In genomic region chr12:90679674-90680073, GRCh38 we compare ENCODE assay signal across 16 cellular contexts.
"Had no signal": no experiment of that assay in that cellular context is flagged by ENCODE, and none has a peak within 500 bp of the region (broad histone marks: within the 10 kb centered on the region; RNA-seq: fewer than 3 reads in every experiment).

No MANE protein-coding gene starts in this region.

- H3K9me3 Mint-ChIP-seq: nephron progenitor cell; stimulated activated naive B cell treated with anti-CD40 and anti-IgM and Interleukin-4, amounts not matched to agents 10 μg/mL and 1 μg/mL and 100 μg/mL, for 72 hours had no signal

- H3K4me1 Mint-ChIP-seq: naive thymus-derived CD4-positive, alpha-beta T cell; nephron progenitor cell; stimulated activated naive B cell treated with anti-CD40 and anti-IgM and Interleukin-4, amounts not matched to agents 10 μg/mL and 1 μg/mL and 100 μg/mL, for 72 hours; stimulated activated naive CD8-positive, alpha-beta T cell treated with anti-CD3 and anti-CD28 coated beads, Interleukin-15, amount 100 ng/mL, for 72 hours had no signal

- H3K4me3 Mint-ChIP-seq: effector memory CD8-positive, alpha-beta T cell; naive thymus-derived CD4-positive, alpha-beta T cell; nephron progenitor cell; stimulated activated naive B cell treated with anti-CD40 and anti-IgM and Interleukin-4, amounts not matched to agents 10 μg/mL and 1 μg/mL and 100 μg/mL, for 72 hours; stimulated activated naive CD8-positive, alpha-beta T cell treated with anti-CD3 and anti-CD28 coated beads, Interleukin-15, amount 100 ng/mL, for 72 hours had no signal

- H3K36me3 Mint-ChIP-seq: naive thymus-derived CD4-positive, alpha-beta T cell; stimulated activated naive B cell treated with anti-CD40 and anti-IgM and Interleukin-4, amounts not matched to agents 10 μg/mL and 1 μg/mL and 100 μg/mL, for 72 hours had no signal

- H3K27ac Mint-ChIP-seq: effector memory CD8-positive, alpha-beta T cell; naive thymus-derived CD4-positive, alpha-beta T cell; nephron progenitor cell; stimulated activated naive B cell treated with anti-CD40 and anti-IgM and Interleukin-4, amounts not matched to agents 10 μg/mL and 1 μg/mL and 100 μg/mL, for 72 hours; stimulated activated naive CD8-positive, alpha-beta T cell treated with anti-CD3 and anti-CD28 coated beads, Interleukin-15, amount 100 ng/mL, for 72 hours had no signal

- H3K27me3 ChIP-seq: heart left ventricle, spleen, testis, tibial nerve had no signal

- H3K36me3 ChIP-seq: heart left ventricle, spleen, tibial nerve had no signal

- H3K4me1 ChIP-seq: psoas muscle, spleen, testis, tibial nerve had no signal

- H3K9me3 ChIP-seq: heart left ventricle, psoas muscle, spleen, testis, tibial nerve had no signal

- DNase-seq: effector memory CD8-positive, alpha-beta T cell; erythroblast; heart left ventricle; hippocampal formation; kidney glomerular epithelial cell; naive thymus-derived CD4-positive, alpha-beta T cell; nephron progenitor cell; psoas muscle; spleen; stimulated activated CD4-positive, alpha-beta T cell treated with anti-CD3 and anti-CD28 coated beads, Interleukin-2, amount 100 ng/mL, for 24 hours; stimulated activated CD4-positive, alpha-beta T cell treated with anti-CD3 and anti-CD28 coated beads, Interleukin-4, amount 100 ng/mL, for 4 hours; stimulated activated naive B cell treated with anti-CD40 and anti-IgM and Interleukin-4, amounts not matched to agents 10 μg/mL and 1 μg/mL and 100 μg/mL, for 72 hours; stimulated activated naive CD8-positive, alpha-beta T cell treated with anti-CD3 and anti-CD28 coated beads, Interleukin-15, amount 100 ng/mL, for 72 hours; testis had no signal

- H3K27ac ChIP-seq: heart left ventricle, psoas muscle, spleen, testis, tibial nerve had no signal

- ATAC-seq: effector memory CD8-positive, alpha-beta T cell; heart left ventricle; naive thymus-derived CD4-positive, alpha-beta T cell; psoas muscle; sciatic nerve; stimulated activated naive B cell treated with anti-CD40 and anti-IgM and Interleukin-4, amounts not matched to agents 10 μg/mL and 1 μg/mL and 100 μg/mL, for 72 hours; stimulated activated naive CD8-positive, alpha-beta T cell treated with anti-CD3 and anti-CD28 coated beads, Interleukin-15, amount 100 ng/mL, for 72 hours had no signal

- H3K27me3 Mint-ChIP-seq: effector memory CD8-positive, alpha-beta T cell; naive thymus-derived CD4-positive, alpha-beta T cell; stimulated activated naive B cell treated with anti-CD40 and anti-IgM and Interleukin-4, amounts not matched to agents 10 μg/mL and 1 μg/mL and 100 μg/mL, for 72 hours; stimulated activated naive CD8-positive, alpha-beta T cell treated with anti-CD3 and anti-CD28 coated beads, Interleukin-15, amount 100 ng/mL, for 72 hours had no signal

- H3K4me3 ChIP-seq: heart left ventricle, psoas muscle, spleen, testis, tibial nerve had no signal
